8 cellular contexts compared by ENCODE assay signal in genomic region chr16:2155091-2156024, GRCh38. TPM values are rescaled to one million over a fixed set of nuclear protein-coding genes. Genes with fewer than 3 reads are reported as not detected.
DNase-seq lines count a peak whose midpoint lies in the region; ATAC-seq lines count a peak whose summit lies in the region.

Gene TRAF7 (plus strand): TSS chr16:2155782. CDS start chr16:2163921, 8,139 bp downstream.

- H3K36me3 ChIP-seq in rectal smooth muscle tissue (ENCODE audit: control insufficient read depth, insufficient read depth, low read length) (peaks cover 4% of the 10 kb centered on the region), aorta (ENCODE audit: control insufficient read depth in 1 of 2, insufficient read depth in 2 of 2, low read length in 1 of 2) (no peaks in the 10 kb centered on the region)

- 0% methylated on average over 57 to 103 of the region's 103 CpGs for WGBS in aorta, 2 donors

- no peaks in the 10 kb centered on the region for H3K9me3 ChIP-seq in aorta (ENCODE audit: control insufficient read depth, low read length)

- DNase-seq in NCI-H2081 (lab: John Stamatoyannopoulos, UW) = peak; percentile 99 to 100
- DNase-seq in T1000 (lab: John Stamatoyannopoulos, UW) = peak; percentile 99
- peak; percentile 100 for DNase-seq in astrocyte of the hippocampus (ENCODE audit: low read depth, low spot score)
- peak; percentile 100 for DNase-seq in hepatic stellate cell (ENCODE audit: low spot score)
- DNase-seq in aorta = peak; percentile 99

- peak; percentile 72 for ATAC-seq in GM18508 (IDR thresholded peaks at IDR 0.05; ENCODE audit: insufficient read depth, unreplicated experiment)
- peak; percentile 78 for ATAC-seq in HG03025 (IDR thresholded peaks at IDR 0.05; ENCODE audit: low FRiP score, unreplicated experiment)
- peak; percentile 95 for ATAC-seq in aorta (ENCODE audit: low FRiP score)

- H3K4me1 ChIP-seq in rectal smooth muscle tissue (ENCODE audit: control insufficient read depth, insufficient read depth, low read length) (peaks cover 53% of the 10 kb centered on the region), aorta (ENCODE audit: control insufficient read depth in 1 of 2, insufficient read depth in 2 of 2, low read length in 2 of 2) (no peaks in the 10 kb centered on the region)

- H3K4me3 ChIP-seq in rectal smooth muscle tissue (ENCODE audit: low read length) (peak within 1 kb of the TSS; percentile 95), aorta (ENCODE audit: low read length in 2 of 2) (peak within 1 kb of the TSS; percentile 58 to 72)

- peak within 1 kb of the TSS; percentile 93 for H3K27ac ChIP-seq in rectal smooth muscle tissue (ENCODE audit: low read depth, low read length)
- peak within 1 kb of the TSS in 1 of 2 donors; percentile 33 for H3K27ac ChIP-seq in aorta (ENCODE audit: low read depth in 1 of 2, low read length in 2 of 2)

- peak within 1 kb of the TSS; percentile 95 for H3K9ac ChIP-seq in rectal smooth muscle tissue (ENCODE audit: low read length)

- intact Hi-C loops in aorta (cut with DNase I) = loop anchor here (1.0 to 10.0 kb wide), 2 partner anchors 68 to 99 kb away; partner anchors contain the start of genes E4F1 (in 1 of the 2) and ECI1 (in 1 of the 2)

- H3K27me3 ChIP-seq in rectal smooth muscle tissue (ENCODE audit: control insufficient read depth, insufficient read depth, low read length) = peaks cover 3% of the 10 kb centered on the region
- no peaks in the 10 kb centered on the region for H3K27me3 ChIP-seq in aorta (ENCODE audit: control insufficient read depth in 1 of 2, insufficient read depth in 2 of 2, low read length in 1 of 2)

RNA-seq across cellular contexts. Expression of gene TRAF7, which starts in this region (rescaled TPM):
- 10 to 100 TPM; 47.7 to 54.4 TPM for total RNA-seq in aorta
- 10 to 100 TPM; 24.4 to 38.0 TPM for polyA plus RNA-seq in aorta
